30 cellular contexts compared by ENCODE assay signal in the genomic region with DNA sequence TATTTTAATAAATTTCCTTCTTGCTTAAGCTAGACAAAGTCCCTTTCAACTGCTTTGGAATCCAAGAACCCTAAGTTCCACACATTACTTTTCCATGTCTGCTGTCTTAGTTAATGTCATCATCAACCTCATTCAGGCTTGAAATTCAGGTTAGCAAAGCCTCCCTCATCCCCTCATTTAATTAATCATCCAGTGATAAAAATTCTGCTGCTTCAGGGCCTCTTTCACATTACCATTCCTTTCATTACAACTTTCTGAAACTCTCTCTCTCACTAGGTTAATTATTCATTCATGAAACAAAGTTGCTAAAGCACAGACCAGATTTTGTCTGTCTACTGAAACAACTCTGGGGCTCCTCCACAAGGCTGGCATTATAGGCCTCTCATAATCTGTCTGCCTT. TPM values are rescaled to one million over a fixed set of nuclear protein-coding genes. Genes with fewer than 3 reads are reported as not detected.
A peak's percentile ranks its signal among the peaks of the same experiment; 100 is the strongest.
DNase-seq lines count a peak whose midpoint lies in the region; ATAC-seq and TF ChIP-seq lines count a peak whose summit lies in the region.
"Had no signal": no experiment of that assay in that cellular context is flagged by ENCODE, and none has a peak within 500 bp of the region (broad histone marks: within the 10 kb centered on the region; RNA-seq: fewer than 3 reads in every experiment).

No MANE protein-coding gene starts in this region.

- CTCF ChIA-PET in A673 (lab: Charles Lee), result no interaction called here

- no peak for TF ChIP-seq CTCF in A673 (conservative IDR thresholded peaks at IDR 0.05; ENCODE audit: low read depth, low read length)

- H3K4me1 Mint-ChIP-seq in CD4-positive, CD25-positive, alpha-beta regulatory T cell, result peaks cover 23 to 37% (median 26%) of the 10 kb centered on the region in 4 donors

- H3K9me3 ChIP-seq in A673 (ENCODE audit: low read depth, low read length, poor library complexity, severe bottlenecking) (no peaks in the 10 kb centered on the region), HAP-1 (no peaks in the 10 kb centered on the region)
- H3K9me3 ChIP-seq in CD4-positive, CD25-positive, alpha-beta regulatory T cell (ENCODE audit: control insufficient read depth in 2 of 2, low read length in 2 of 2), result no peaks in the 10 kb centered on the region
- H3K9me3 ChIP-seq: BLaER1 treated with 17β-estradiol and CSF1 and Interleukin-3, amounts not matched to agents 10 nM and 100 nM; body of pancreas; Peyer's patch; suprapubic skin; upper lobe of right lung had no signal

- H3K27me3 ChIP-seq in A673 (replicated peaks; ENCODE audit: insufficient read depth, low read depth, low read length, poor library complexity) (no peaks in the 10 kb centered on the region), HAP-1 (ENCODE audit: low read depth) (no peaks in the 10 kb centered on the region)
- no peaks in the 10 kb centered on the region for H3K27me3 ChIP-seq in CD4-positive, CD25-positive, alpha-beta regulatory T cell (ENCODE audit: control insufficient read depth, insufficient read depth, low read length)
- H3K27me3 ChIP-seq: BLaER1 treated with 17β-estradiol and CSF1 and Interleukin-3, amounts not matched to agents 10 nM and 100 nM; body of pancreas; dorsolateral prefrontal cortex; Peyer's patch; suprapubic skin; upper lobe of right lung had no signal

- no peak for ATAC-seq in CD4-positive, CD25-positive, alpha-beta regulatory T cell (ENCODE audit: low read depth in 2 of 2)
- no peak for ATAC-seq in HG02970 (IDR thresholded peaks at IDR 0.05; ENCODE audit: low FRiP score, unreplicated experiment)
- ATAC-seq: body of pancreas, HepG2, upper lobe of right lung had no signal

- no peak overlapping the region for H3K4me3 ChIP-seq in A673 (ENCODE audit: low read depth, low read length, poor library complexity, severe bottlenecking)
- H3K4me3 ChIP-seq in CD4-positive, CD25-positive, alpha-beta regulatory T cell (ENCODE audit: low read depth, low read length), result no peak overlapping the region
- H3K4me3 ChIP-seq in HAP-1, result no peak overlapping the region
- H3K4me3 ChIP-seq: BLaER1 treated with 17β-estradiol and CSF1 and Interleukin-3, amounts not matched to agents 10 nM and 100 nM; body of pancreas; dorsolateral prefrontal cortex; Peyer's patch; skin epidermis; suprapubic skin; upper lobe of right lung had no signal

- POLR2A ChIA-PET in A673 (lab: Charles Lee; ENCODE audit: low non-redundant PET), result no interaction called here

- no peaks in the 10 kb centered on the region for H3K9me3 Mint-ChIP-seq in CD4-positive, CD25-positive, alpha-beta regulatory T cell
- H3K9me3 Mint-ChIP-seq: activated CD4-positive, alpha-beta T cell treated with anti-CD3 and anti-CD28 coated beads, Interleukin-2, amount 10 ng/mL, durations not matched to agents 24 days and 14 days had no signal

- H3K27ac Mint-ChIP-seq in CD4-positive, CD25-positive, alpha-beta regulatory T cell, result peak overlapping the region in 2 of 3 donors; percentile 0 to 4
- H3K27ac Mint-ChIP-seq: activated CD4-positive, alpha-beta T cell treated with anti-CD3 and anti-CD28 coated beads, Interleukin-2, amount 10 ng/mL, durations not matched to agents 24 days and 14 days had no signal

- no peak overlapping the region for H3K4me3 Mint-ChIP-seq in CD4-positive, CD25-positive, alpha-beta regulatory T cell
- H3K4me3 Mint-ChIP-seq: activated CD4-positive, alpha-beta T cell treated with anti-CD3 and anti-CD28 coated beads, Interleukin-2, amount 10 ng/mL, durations not matched to agents 24 days and 14 days had no signal

- intact Hi-C loops in A673 (cut with micrococcal nuclease; ENCODE audit: unreplicated experiment), result no loop called here

- DNase-seq in A673 (ENCODE audit: low spot score), result no peak
- no peak for DNase-seq in CD4-positive, CD25-positive, alpha-beta regulatory T cell
- DNase-seq in amniotic epithelial cell (ENCODE audit: low read depth), result peak; percentile 42
- DNase-seq in left kidney (ENCODE audit: low read depth, low spot score), result peak; percentile 38
- DNase-seq in HAP-1 (ENCODE audit: low spot score in 2 of 2), result no peak
- DNase-seq in anterior cingulate cortex (lab: John Stamatoyannopoulos, UW), result no peak
- DNase-seq: activated CD4-positive, alpha-beta T cell treated with anti-CD3 and anti-CD28 coated beads, Interleukin-2, amount 10 ng/mL, durations not matched to agents 24 days and 14 days; body of pancreas; COR-L47; dorsolateral prefrontal cortex; NCI-H146; NCI-H345; NCI-H69; Peyer's patch; SHP77; stimulated activated naive CD4-positive, alpha-beta T cell treated with Interleukin-2 at 50 U/mL for 16 hours; T-helper 9 cell; upper lobe of right lung; WERI-Rb-1 had no signal

- in situ Hi-C loops in HAP-1 (cut with MboI; ENCODE audit: low sequenced_read_pairs), result no loop called here

- H3K36me3 Mint-ChIP-seq in CD4-positive, CD25-positive, alpha-beta regulatory T cell, result peaks cover 48% of the 10 kb centered on the region

- BruUV-seq in A673 (replicated peaks; lab: Mats Ljungman, UMichigan), result TSS peak; percentile 4

- H3K36me3 ChIP-seq in A673 (ENCODE audit: insufficient read depth, low read length, poor library complexity, severe bottlenecking) (peaks cover 94% of the 10 kb centered on the region), HAP-1 (replicated peaks) (peaks cover 66% of the 10 kb centered on the region)
- peaks cover 42% of the 10 kb centered on the region for H3K36me3 ChIP-seq in CD4-positive, CD25-positive, alpha-beta regulatory T cell (ENCODE audit: control insufficient read depth, insufficient read depth, low read length)

- H3K27ac ChIP-seq in A673 (ENCODE audit: low read depth, low read length, poor library complexity, severe bottlenecking), result no peak overlapping the region
- H3K27ac ChIP-seq in CD4-positive, CD25-positive, alpha-beta regulatory T cell (ENCODE audit: insufficient read depth, low read length, poor library complexity, severe bottlenecking), result no peak overlapping the region
- H3K27ac ChIP-seq: BLaER1 treated with 17β-estradiol and CSF1 and Interleukin-3, amounts not matched to agents 10 nM and 100 nM; Peyer's patch; skin epidermis; suprapubic skin; upper lobe of right lung; WERI-Rb-1 had no signal

- no peaks in the 10 kb centered on the region for H3K4me1 ChIP-seq in A673 (ENCODE audit: insufficient read depth, low read length, poor library complexity, severe bottlenecking)
- H3K4me1 ChIP-seq in CD4-positive, CD25-positive, alpha-beta regulatory T cell (ENCODE audit: control insufficient read depth, insufficient read depth, low read length, poor library complexity, severe bottlenecking), result peaks cover 13% of the 10 kb centered on the region
- H3K4me1 ChIP-seq in HAP-1, result peaks cover 5% of the 10 kb centered on the region; the same call in 1 of the 2 replicates
- H3K4me1 ChIP-seq: body of pancreas, suprapubic skin, upper lobe of right lung had no signal

- H3K27me3 Mint-ChIP-seq in CD4-positive, CD25-positive, alpha-beta regulatory T cell, result no peaks in the 10 kb centered on the region
- H3K27me3 Mint-ChIP-seq: activated CD4-positive, alpha-beta T cell treated with anti-CD3 and anti-CD28 coated beads, Interleukin-2, amount 10 ng/mL, durations not matched to agents 24 days and 14 days had no signal

RNA-seq across cellular contexts. Expression of a gene that starts 9.4 kb away (rescaled TPM):
- total RNA-seq in A673 (2021), result 111 and 123 TPM in 2 replicates
- 46.0 TPM for total RNA-seq in CD4-positive, CD25-positive, alpha-beta regulatory T cell
- polyA plus RNA-seq in CD4-positive, CD25-positive, alpha-beta regulatory T cell, result 10 to 100 TPM; 61.6 to 90.0 (median 78.6) TPM

RNA-seq across cellular contexts. Expression of a gene that starts 11.7 kb away (rescaled TPM):
- total RNA-seq in A673 (2021), result 95.3 and 107 TPM in 2 replicates
- total RNA-seq in CD4-positive, CD25-positive, alpha-beta regulatory T cell, result 26.7 TPM
- 10 to 100 TPM; 66.7 to 84.1 (median 77.6) TPM for polyA plus RNA-seq in CD4-positive, CD25-positive, alpha-beta regulatory T cell

RNA-seq across cellular contexts. Expression of a gene that starts 17.9 kb away (rescaled TPM):
- not detected in 2 replicates for total RNA-seq in A673 (2021)
- not detected for total RNA-seq in CD4-positive, CD25-positive, alpha-beta regulatory T cell
- polyA plus RNA-seq in CD4-positive, CD25-positive, alpha-beta regulatory T cell, result not detected
- total RNA-seq: activated CD4-positive, alpha-beta T cell treated with anti-CD3 and anti-CD28 coated beads, Interleukin-2, amount 10 ng/mL, durations not matched to agents 24 days and 14 days; chondrocyte; G401; LHCN-M2; lung microvascular endothelial cell; osteocyte; Peyer's patch had no signal
- polyA plus RNA-seq: neural cell had no signal

Comparison
In these comparisons a context has a peak if more than half of its experiments do, and no peak if none do; other contexts are left out.
1. DNase-seq: peak in amniotic epithelial cell (single experiment) and left kidney (single experiment); none in A673 (single experiment), CD4-positive, CD25-positive, alpha-beta regulatory T cell (0 of 3), HAP-1 (0 of 2) and anterior cingulate cortex (0 of 58).